1 cellular context compared by ENCODE assay signal in the genomic region with DNA sequence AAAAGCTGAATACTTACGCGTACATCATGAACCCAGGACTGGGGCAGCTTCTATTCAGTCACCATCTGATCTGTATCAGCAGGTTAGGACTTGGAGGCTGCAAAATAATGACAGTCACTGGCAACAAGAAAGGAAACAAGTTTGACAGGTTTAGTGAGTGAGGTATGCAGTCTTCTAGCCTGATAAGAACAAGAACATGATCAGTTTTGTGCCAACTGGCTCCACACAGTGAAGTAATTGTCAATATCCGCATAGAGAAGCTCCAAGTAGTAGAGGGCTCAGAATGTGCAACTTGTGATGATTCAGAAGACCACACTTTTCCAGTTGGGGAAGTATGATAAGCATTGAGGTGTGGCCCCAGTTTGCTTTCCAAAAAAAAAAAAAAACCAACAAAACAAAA.
TF ChIP-seq lines count a peak whose summit lies in the region.

A gene (minus strand): TSS at position 77 of the 400 bp plus-strand sequence. CDS start 49 bp downstream, at position 28.

TF ChIP-seq in HCT116, 20 proteins besides CTCF, POLR2A, EP300 and RAD21 (continued from another document):
- TF ChIP-seq, protein P1, sequence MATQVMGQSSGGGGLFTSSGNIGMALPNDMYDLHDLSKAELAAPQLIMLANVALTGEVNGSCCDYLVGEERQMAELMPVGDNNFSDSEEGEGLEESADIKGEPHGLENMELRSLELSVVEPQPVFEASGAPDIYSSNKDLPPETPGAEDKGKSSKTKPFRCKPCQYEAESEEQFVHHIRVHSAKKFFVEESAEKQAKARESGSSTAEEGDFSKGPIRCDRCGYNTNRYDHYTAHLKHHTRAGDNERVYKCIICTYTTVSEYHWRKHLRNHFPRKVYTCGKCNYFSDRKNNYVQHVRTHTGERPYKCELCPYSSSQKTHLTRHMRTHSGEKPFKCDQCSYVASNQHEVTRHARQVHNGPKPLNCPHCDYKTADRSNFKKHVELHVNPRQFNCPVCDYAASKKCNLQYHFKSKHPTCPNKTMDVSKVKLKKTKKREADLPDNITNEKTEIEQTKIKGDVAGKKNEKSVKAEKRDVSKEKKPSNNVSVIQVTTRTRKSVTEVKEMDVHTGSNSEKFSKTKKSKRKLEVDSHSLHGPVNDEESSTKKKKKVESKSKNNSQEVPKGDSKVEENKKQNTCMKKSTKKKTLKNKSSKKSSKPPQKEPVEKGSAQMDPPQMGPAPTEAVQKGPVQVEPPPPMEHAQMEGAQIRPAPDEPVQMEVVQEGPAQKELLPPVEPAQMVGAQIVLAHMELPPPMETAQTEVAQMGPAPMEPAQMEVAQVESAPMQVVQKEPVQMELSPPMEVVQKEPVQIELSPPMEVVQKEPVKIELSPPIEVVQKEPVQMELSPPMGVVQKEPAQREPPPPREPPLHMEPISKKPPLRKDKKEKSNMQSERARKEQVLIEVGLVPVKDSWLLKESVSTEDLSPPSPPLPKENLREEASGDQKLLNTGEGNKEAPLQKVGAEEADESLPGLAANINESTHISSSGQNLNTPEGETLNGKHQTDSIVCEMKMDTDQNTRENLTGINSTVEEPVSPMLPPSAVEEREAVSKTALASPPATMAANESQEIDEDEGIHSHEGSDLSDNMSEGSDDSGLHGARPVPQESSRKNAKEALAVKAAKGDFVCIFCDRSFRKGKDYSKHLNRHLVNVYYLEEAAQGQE (IDR thresholded peaks at IDR 0.05; ENCODE audit: low read depth): no peak
- TF ChIP-seq SP1 (IDR thresholded peaks at IDR 0.05; ENCODE audit: low read depth): peak; percentile 47
